In the genomic region with DNA sequence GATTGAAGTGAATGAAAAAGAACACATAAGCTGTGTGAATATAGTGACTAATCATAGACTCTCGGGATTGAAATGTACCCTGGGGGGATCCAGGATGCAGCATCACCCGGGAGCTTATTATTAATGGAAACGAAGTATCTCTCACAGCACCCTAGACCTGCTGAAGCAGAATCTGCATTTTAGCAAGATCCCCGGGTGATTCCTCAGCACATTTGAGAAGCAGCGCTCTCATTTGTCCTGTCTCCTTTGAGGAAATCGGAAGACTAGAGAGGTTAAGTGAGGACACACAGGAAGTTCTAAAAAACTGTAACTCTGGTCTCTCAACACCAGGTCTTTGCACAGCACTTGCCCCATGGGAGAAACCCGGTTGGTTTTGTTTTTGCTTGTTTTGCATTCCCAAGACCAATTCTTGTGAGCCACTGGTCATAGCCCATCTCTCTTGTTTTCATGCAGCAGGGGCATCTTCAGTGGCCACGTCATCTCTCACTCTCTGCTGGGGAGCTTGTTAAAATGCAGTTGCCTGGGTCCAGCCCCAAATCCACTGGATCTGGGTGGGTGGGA, we compare ENCODE assay signal across 8 cellular contexts. TPM values are rescaled to one million over a fixed set of nuclear protein-coding genes. Genes with fewer than 3 reads are reported as not detected.
A peak's percentile ranks its signal among the peaks of the same experiment; 100 is the strongest.
DNase-seq lines count a peak whose midpoint lies in the region; ATAC-seq and TF ChIP-seq lines count a peak whose summit lies in the region.

No MANE protein-coding gene starts in this region.

- no peak overlapping the region for H3K4me3 ChIP-seq in prostate gland

- WGBS in prostate gland, result 72% methylated on average over 8 of the region's 8 CpGs

- H3K36me3 ChIP-seq in prostate gland, result no peaks in the 10 kb centered on the region

- ATAC-seq in GM18909 (IDR thresholded peaks at IDR 0.05; ENCODE audit: poor library complexity, unreplicated experiment), result peak; percentile 87
- ATAC-seq in HG03060 (IDR thresholded peaks at IDR 0.05; ENCODE audit: low read depth, unreplicated experiment), result peak; percentile 81

- H3K9me3 ChIP-seq in prostate gland, result no peaks in the 10 kb centered on the region

- peak; percentile 12 for DNase-seq in SIG-M5 (lab: John Stamatoyannopoulos, UW)
- DNase-seq in germinal center (ENCODE audit: low spot score), result peak; percentile 55
- DNase-seq in NCI-H1092 treated with DMSO at 0.1 percent for 48 hours (lab: John Stamatoyannopoulos, UW), result no peak
- DNase-seq in prostate gland (ENCODE audit: low spot score), result no peak
- no peak for DNase-seq in NCI-H82 (lab: John Stamatoyannopoulos, UW)

- H3K27me3 ChIP-seq in prostate gland (replicated peaks; ENCODE audit: insufficient read depth), result no peaks in the 10 kb centered on the region

- intact Hi-C loops in prostate gland (cut with DNase I), result no loop called here

- H3K27ac ChIP-seq in C4-2B (peak overlapping the region; percentile 25; the same call in 1 of the 2 replicates), prostate gland (no peak overlapping the region)

- no peak for TF ChIP-seq POLR2A in prostate gland (IDR thresholded peaks at IDR 0.05)

- H3K4me1 ChIP-seq in prostate gland (replicated peaks), result peaks cover 8% of the 10 kb centered on the region

- TF ChIP-seq CTCF in C4-2B (conservative IDR thresholded peaks at IDR 0.05), result no peak
- no peak for TF ChIP-seq CTCF in prostate gland (IDR thresholded peaks at IDR 0.05)

RNA-seq across cellular contexts. Expression of a gene that starts 30.2 kb away (rescaled TPM):
- total RNA-seq in prostate gland, result 10 to 100 TPM; 13.6 to 18.0 TPM

Comparison
In these comparisons a context has a peak if more than half of its experiments do, and no peak if none do; other contexts are left out.
1. DNase-seq: peak in SIG-M5 (single experiment) and germinal center (single experiment); none in NCI-H1092 treated with DMSO at 0.1 percent for 48 hours (single experiment), prostate gland (single experiment) and NCI-H82 (single experiment).